ENCODE assay signal across 8 cellular contexts in the genomic region with DNA sequence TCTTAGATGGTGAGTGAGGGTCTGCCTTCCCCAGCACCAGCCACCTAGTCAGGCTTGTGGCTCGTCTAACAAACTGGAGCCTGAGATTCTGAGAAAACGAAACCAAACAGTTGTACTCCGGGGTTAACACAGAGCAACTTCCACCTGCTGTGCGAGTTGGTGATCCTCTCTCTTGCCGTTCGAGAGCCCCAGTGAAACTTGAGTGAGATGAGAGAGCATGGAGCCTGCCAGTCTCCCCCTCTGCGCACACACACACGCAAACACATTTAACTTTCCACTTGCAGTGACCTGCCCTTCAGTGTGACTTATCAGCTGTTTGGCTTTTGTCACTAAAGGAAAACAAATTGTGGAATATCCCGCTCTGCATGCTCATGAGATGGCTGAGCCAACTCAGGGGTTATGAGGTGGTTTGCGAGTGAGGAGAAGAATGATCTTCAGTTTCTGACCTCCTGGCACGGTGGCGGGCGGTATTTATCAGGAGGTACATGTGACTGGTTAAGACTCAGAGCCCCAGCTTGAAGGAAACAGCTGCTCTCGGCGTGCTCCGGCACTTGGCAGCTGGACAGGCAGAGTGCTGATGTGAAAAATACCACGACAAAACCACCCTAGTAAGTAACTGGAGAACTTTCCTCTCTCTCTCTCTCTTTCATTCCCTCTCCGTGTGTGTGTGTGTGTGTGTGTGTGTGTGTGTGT. TPM values are rescaled to one million over a fixed set of nuclear protein-coding genes. Genes with fewer than 3 reads are reported as not detected.
DNase-seq lines count a peak whose midpoint lies in the region; ATAC-seq and TF ChIP-seq lines count a peak whose summit lies in the region.

A gene with protein sequence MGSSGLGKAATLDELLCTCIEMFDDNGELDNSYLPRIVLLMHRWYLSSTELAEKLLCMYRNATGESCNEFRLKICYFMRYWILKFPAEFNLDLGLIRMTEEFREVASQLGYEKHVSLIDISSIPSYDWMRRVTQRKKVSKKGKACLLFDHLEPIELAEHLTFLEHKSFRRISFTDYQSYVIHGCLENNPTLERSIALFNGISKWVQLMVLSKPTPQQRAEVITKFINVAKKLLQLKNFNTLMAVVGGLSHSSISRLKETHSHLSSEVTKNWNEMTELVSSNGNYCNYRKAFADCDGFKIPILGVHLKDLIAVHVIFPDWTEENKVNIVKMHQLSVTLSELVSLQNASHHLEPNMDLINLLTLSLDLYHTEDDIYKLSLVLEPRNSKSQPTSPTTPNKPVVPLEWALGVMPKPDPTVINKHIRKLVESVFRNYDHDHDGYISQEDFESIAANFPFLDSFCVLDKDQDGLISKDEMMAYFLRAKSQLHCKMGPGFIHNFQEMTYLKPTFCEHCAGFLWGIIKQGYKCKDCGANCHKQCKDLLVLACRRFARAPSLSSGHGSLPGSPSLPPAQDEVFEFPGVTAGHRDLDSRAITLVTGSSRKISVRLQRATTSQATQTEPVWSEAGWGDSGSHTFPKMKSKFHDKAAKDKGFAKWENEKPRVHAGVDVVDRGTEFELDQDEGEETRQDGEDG (plus strand): TSS at position 550 of the 693 bp plus-strand sequence. CDS start 38,488 bp downstream, outside the sequence.

- H3K27me3 ChIP-seq in H9 (ENCODE audit: insufficient read depth, low read length) (no peaks in the 10 kb centered on the region; the same call in 1 of the 2 replicates), right atrium auricular region (no peaks in the 10 kb centered on the region), psoas muscle (ENCODE audit: insufficient read depth in 3 of 3, low read length in 2 of 3) (no peaks in the 10 kb centered on the region)

- no peak within 1 kb of the TSS for H4K5ac ChIP-seq in H9 (ENCODE audit: insufficient read length, low read depth, low read length)

- H3K4me1 Mint-ChIP-seq in H9 = peaks cover 11 to 12% of the 10 kb centered on the region in 2 experiments
- peaks cover 27% of the 10 kb centered on the region for H3K4me1 Mint-ChIP-seq in T-helper 1 cell treated with Interleukin-12 subunit alpha and Interleukin-12 subunit beta and Interleukin-4 antibody, amounts not matched to agents 30 μg/mL and 1 μg/mL, for 36 hours (ENCODE audit: low read depth)

- no peak within 1 kb of the TSS for H3K4ac ChIP-seq in H9 (ENCODE audit: low read depth, low read length)

- H3K9me3 ChIP-seq in H9 (ENCODE audit: control insufficient read depth, low read depth, low read length) (no peaks in the 10 kb centered on the region), right atrium auricular region (no peaks in the 10 kb centered on the region), psoas muscle (no peaks in the 10 kb centered on the region)

- no CpG with 5 or more reads among the region's 18 CpGs for WGBS in H9 (ENCODE audit: extremely low coverage, insufficient read length, low lambda C conversion rate)
- 0 to 1% (median 1%) methylated on average over 18 of the region's 18 CpGs for WGBS in psoas muscle, 3 donors
- WGBS in urinary bladder = under 1% methylated on average over 18 of the region's 18 CpGs

- no peak within 1 kb of the TSS for H3K9ac ChIP-seq in H9 (ENCODE audit: extremely low read depth, insufficient read length, low read length)

- H3T11ph ChIP-seq in H9 (ENCODE audit: low read length) = no peak within 1 kb of the TSS

- H3K9me3 Mint-ChIP-seq in H9 = peaks cover 8 to 13% of the 10 kb centered on the region in 2 experiments
- no peaks in the 10 kb centered on the region for H3K9me3 Mint-ChIP-seq in T-helper 1 cell treated with Interleukin-12 subunit alpha and Interleukin-12 subunit beta and Interleukin-4 antibody, amounts not matched to agents 30 μg/mL and 1 μg/mL, for 36 hours

- H2AFZ ChIP-seq in H9 (ENCODE audit: low read length) = peak within 1 kb of the TSS; percentile 65

- no peak within 1 kb of the TSS for H4K91ac ChIP-seq in H9 (ENCODE audit: insufficient read length, low read depth, low read length)

- H3K23me2 ChIP-seq in H9 (ENCODE audit: insufficient read length, low read depth, low read length, poor library complexity, severe bottlenecking) = no peaks in the 10 kb centered on the region

- H3K27me3 Mint-ChIP-seq in H9 (ENCODE audit: low read depth) = peaks cover 12% of the 10 kb centered on the region
- H3K27me3 Mint-ChIP-seq in T-helper 1 cell treated with Interleukin-12 subunit alpha and Interleukin-12 subunit beta and Interleukin-4 antibody, amounts not matched to agents 30 μg/mL and 1 μg/mL, for 36 hours (ENCODE audit: low read depth) = peaks cover 8% of the 10 kb centered on the region

- peaks cover 2% of the 10 kb centered on the region; the same call in 1 of the 2 replicates for H3K4me1 ChIP-seq in H9 (ENCODE audit: insufficient read depth, low read length)
- peaks cover 0 to 46% of the 10 kb centered on the region in 2 donors for H3K4me1 ChIP-seq in right atrium auricular region
- H3K4me1 ChIP-seq in psoas muscle = peaks cover 50% of the 10 kb centered on the region
- no peaks in the 10 kb centered on the region for H3K4me1 ChIP-seq in urinary bladder (ENCODE audit: insufficient read depth)

- peak within 1 kb of the TSS; percentile 11 for H3K18ac ChIP-seq in H9 (ENCODE audit: insufficient read length, low read depth, low read length)

- peak; percentile 86 for DNase-seq in GM04504 (ENCODE audit: low read depth)
- DNase-seq in H9 = peak; percentile 45
- peak; percentile 92 for DNase-seq in M059J (ENCODE audit: low read depth)
- DNase-seq in amygdala (lab: John Stamatoyannopoulos, UW) = peak; percentile 10 to 85 (median 63)
- peak; percentile 88 for DNase-seq in right atrium auricular region (ENCODE audit: low spot score)
- DNase-seq in psoas muscle = peak; percentile 89 to 96

- peak; percentile 84 to 92 (median 90) for ATAC-seq in psoas muscle

- peak within 1 kb of the TSS; percentile 63 for H3K4me2 ChIP-seq in H9 (ENCODE audit: insufficient read depth, insufficient read length, low read length)

- peak within 1 kb of the TSS; percentile 70 to 71 for H3K4me3 Mint-ChIP-seq in H9
- H3K4me3 Mint-ChIP-seq in T-helper 1 cell treated with Interleukin-12 subunit alpha and Interleukin-12 subunit beta and Interleukin-4 antibody, amounts not matched to agents 30 μg/mL and 1 μg/mL, for 36 hours = peak within 1 kb of the TSS; percentile 91

- no peak within 1 kb of the TSS for H3K27ac ChIP-seq in H9 (ENCODE audit: insufficient read length, low read depth, low read length)
- peak within 1 kb of the TSS; percentile 94 to 98 for H3K27ac ChIP-seq in right atrium auricular region
- H3K27ac ChIP-seq in psoas muscle = peak within 1 kb of the TSS; percentile 96
- H3K27ac ChIP-seq in urinary bladder (ENCODE audit: low read depth) = peak within 1 kb of the TSS; percentile 78

- H3K14ac ChIP-seq in H9 (ENCODE audit: insufficient read depth, low read length) = peak within 1 kb of the TSS; percentile 45; the same call in 1 of the 2 replicates

- no peak for TF ChIP-seq CTCF in H9 (conservative IDR thresholded peaks at IDR 0.05)
- TF ChIP-seq CTCF in right atrium auricular region (IDR thresholded peaks at IDR 0.05) = no peak
- TF ChIP-seq CTCF in psoas muscle (IDR thresholded peaks at IDR 0.05) = no peak

- H3K4me3 ChIP-seq in right atrium auricular region (peak within 1 kb of the TSS; percentile 56 to 61), psoas muscle (peak within 1 kb of the TSS; percentile 78), urinary bladder (ENCODE audit: low read depth, low read length) (peak within 1 kb of the TSS; percentile 44)

- no peak within 1 kb of the TSS for H3K56ac ChIP-seq in H9 (ENCODE audit: insufficient read length, low read depth, low read length)

- H3K36me3 ChIP-seq in right atrium auricular region (no peaks in the 10 kb centered on the region), psoas muscle (ENCODE audit: insufficient read depth in 1 of 2, low read depth in 1 of 2) (no peaks in the 10 kb centered on the region), urinary bladder (ENCODE audit: insufficient read depth) (no peaks in the 10 kb centered on the region)

- no peak within 1 kb of the TSS for H2BK120ac ChIP-seq in H9 (ENCODE audit: low read depth, low read length, poor library complexity, severe bottlenecking)

- no peak within 1 kb of the TSS for H2BK15ac ChIP-seq in H9 (ENCODE audit: low read depth, low read length)

- no peak within 1 kb of the TSS for H2BK5ac ChIP-seq in H9 (ENCODE audit: insufficient read length, low read length)

- H3K23ac ChIP-seq in H9 (ENCODE audit: insufficient read length, low read depth, low read length) = no peak within 1 kb of the TSS

- no peaks in the 10 kb centered on the region for H4K20me1 ChIP-seq in H9 (ENCODE audit: control insufficient read depth, insufficient read depth, insufficient read length)

- H2BK12ac ChIP-seq in H9 (ENCODE audit: insufficient read length, low read depth, low read length) = no peak within 1 kb of the TSS

- H2BK20ac ChIP-seq in H9 (ENCODE audit: low read depth, low read length, poor library complexity, severe bottlenecking) = no peak within 1 kb of the TSS

- intact Hi-C loops in psoas muscle (cut with DNase I) = loop anchor here in 1 of 2 donors (5.0 kb wide), 1 partner anchor 106 kb away; no protein-coding TSS in a partner anchor

- H3K27ac Mint-ChIP-seq in H9 = peak within 1 kb of the TSS; percentile 12 to 18 (median 14); a peak in 2 of 7 replicates
- H3K27ac Mint-ChIP-seq in T-helper 1 cell treated with Interleukin-12 subunit alpha and Interleukin-12 subunit beta and Interleukin-4 antibody, amounts not matched to agents 30 μg/mL and 1 μg/mL, for 36 hours = peak within 1 kb of the TSS; percentile 99

- H2AK5ac ChIP-seq in H9 (ENCODE audit: insufficient read length, low read length) = no peak within 1 kb of the TSS

- peaks cover 3 to 15% (median 6%) of the 10 kb centered on the region in 3 experiments; a peak in 6 of 7 replicates for H3K36me3 Mint-ChIP-seq in H9 (ENCODE audit: insufficient read depth in 1 of 3, low read depth in 3 of 3)
- peaks cover 1% of the 10 kb centered on the region for H3K36me3 Mint-ChIP-seq in T-helper 1 cell treated with Interleukin-12 subunit alpha and Interleukin-12 subunit beta and Interleukin-4 antibody, amounts not matched to agents 30 μg/mL and 1 μg/mL, for 36 hours (ENCODE audit: low read depth)

- H3K79me2 ChIP-seq in H9 (ENCODE audit: insufficient read depth, low read length) = no peaks in the 10 kb centered on the region

- H4K8ac ChIP-seq in H9 (replicated peaks; ENCODE audit: insufficient read length, low read depth, low read length) = no peak within 1 kb of the TSS

- H3K79me1 ChIP-seq in H9 (ENCODE audit: insufficient read depth, low read depth, low read length, poor library complexity, severe bottlenecking) = no peaks in the 10 kb centered on the region

RNA-seq across cellular contexts. Expression of the gene that starts here (rescaled TPM):
- total RNA-seq in H9 (2021) (not detected in 2 replicates), right atrium auricular region (10 to 100 TPM; 50.0 to 56.3 TPM), psoas muscle (10 to 100 TPM; 13.0 to 24.9 (median 19.9) TPM), urinary bladder (28.5 TPM)
- 24.5 and 26.4 TPM in 2 replicates for total RNA-seq in M059J (2014; rRNA removed; shearing (Covaris generic))
- polyA plus RNA-seq in psoas muscle (1 to 10 TPM; 3.4 to 9.3 (median 5.4) TPM), urinary bladder (2.3 TPM)

Comparison
In these comparisons a context has a peak if more than half of its experiments do, and no peak if none do; other contexts are left out.
1. RNA of the gene that starts here (total RNA-seq): 50.0 to 56.3 TPM in right atrium auricular region, 28.5 TPM in urinary bladder (single experiment), 24.5 to 26.4 TPM in M059J and 13.0 to 24.9 TPM in psoas muscle; not detected in H9; every median in the first group is over 10 times any median in the second.
2. Peak in DNase-seq and H3K4me2 ChIP-seq in H9; RNA of the gene not detected or under 1 TPM.
3. Peak in every context shown above with its lines, with median percentiles within 50 percentile points of each other: DNase-seq and H3K4me3 ChIP-seq.